ENCODE assay signal across 8 cellular contexts in the genomic region with DNA sequence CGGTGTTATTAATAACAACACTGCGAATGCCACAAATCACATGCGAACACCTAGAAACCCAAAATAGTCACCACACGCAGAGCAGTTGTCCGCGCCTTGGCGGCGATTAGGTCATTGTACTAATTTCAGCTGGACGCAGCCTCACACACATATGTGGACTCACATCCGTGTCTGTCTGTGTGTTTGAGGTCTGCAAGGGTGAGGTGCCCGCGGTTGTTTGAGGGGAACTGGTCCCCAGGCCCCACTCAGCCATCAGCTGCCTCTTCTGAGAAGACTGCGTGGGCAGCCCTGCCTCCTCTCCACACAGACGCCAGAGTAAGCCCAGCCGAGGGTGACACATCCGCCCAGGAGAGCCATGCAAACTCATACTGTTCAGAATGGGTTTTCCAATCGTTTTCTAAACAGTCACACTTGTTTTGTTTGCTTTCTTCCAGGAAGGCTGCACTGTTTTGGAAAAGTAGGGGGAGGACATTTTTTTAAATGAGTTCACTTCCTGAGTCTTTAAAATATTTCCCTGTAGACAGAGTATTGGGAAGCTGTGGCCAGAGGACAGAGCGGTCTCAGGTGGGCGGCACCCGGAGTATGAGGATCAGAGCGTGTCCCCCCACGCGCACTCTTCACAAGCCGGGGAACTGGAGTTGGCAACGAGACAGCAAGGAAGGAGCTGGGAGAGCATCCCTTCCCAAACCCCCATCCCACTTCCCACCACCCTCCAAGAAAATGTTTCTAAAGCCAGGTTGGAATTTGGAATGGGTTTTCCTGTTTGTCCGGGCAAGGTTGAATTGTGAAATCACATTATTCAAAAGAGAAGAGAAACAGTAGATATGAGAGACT. TPM values are rescaled to one million over a fixed set of nuclear protein-coding genes. Genes with fewer than 3 reads are reported as not detected.
A peak's percentile ranks its signal among the peaks of the same experiment; 100 is the strongest.
DNase-seq lines count a peak whose midpoint lies in the region; ATAC-seq and TF ChIP-seq lines count a peak whose summit lies in the region.

No MANE protein-coding gene starts in this region.

- DNase-seq in Caco-2 (peak in 1 of 2 experiments; percentile 42), HL-60 (ENCODE audit: low read depth in 1 of 2, low spot score in 1 of 2) (no peak), NCI-H2196 treated with DMSO at 0.1 percent for 48 hours (lab: John Stamatoyannopoulos, UW; ENCODE audit: unreplicated experiment) (no peak)
- DNase-seq in activated CD4-positive, alpha-beta T cell treated with anti-CD3 and anti-CD28 coated beads for 36 hours, result peak; percentile 86
- DNase-seq in stimulated activated CD8-positive, alpha-beta memory T cell treated with anti-CD3 and anti-CD28 coated beads, Interleukin-7, amount 100 ng/mL, for 24 hours (ENCODE audit: low read depth), result peak; percentile 57

- no peak overlapping the region for H3K9ac ChIP-seq in muscle layer of colon (ENCODE audit: low read length)

- no peaks in the 10 kb centered on the region for H3K27me3 Mint-ChIP-seq in Caco-2 (ENCODE audit: insufficient read depth, unreplicated experiment)
- no peaks in the 10 kb centered on the region for H3K27me3 Mint-ChIP-seq in activated CD4-positive, alpha-beta T cell treated with anti-CD3 and anti-CD28 coated beads for 36 hours
- no peaks in the 10 kb centered on the region for H3K27me3 Mint-ChIP-seq in dendritic cell treated with granulocyte-macrophage colony-stimulating factor and Interleukin-4, amounts not matched to agents 40 ng/mL and 50 ng/mL, for 4 days

- no peaks in the 10 kb centered on the region for H3K9me3 Mint-ChIP-seq in Caco-2 (ENCODE audit: unreplicated experiment)
- H3K9me3 Mint-ChIP-seq in activated CD4-positive, alpha-beta T cell treated with anti-CD3 and anti-CD28 coated beads for 36 hours (ENCODE audit: low read depth), result no peaks in the 10 kb centered on the region
- no peaks in the 10 kb centered on the region for H3K9me3 Mint-ChIP-seq in dendritic cell treated with granulocyte-macrophage colony-stimulating factor and Interleukin-4, amounts not matched to agents 40 ng/mL and 50 ng/mL, for 4 days

- H3K36me3 ChIP-seq in Caco-2 (ENCODE audit: control insufficient read depth, insufficient read depth, low read length), result no peaks in the 10 kb centered on the region
- no peaks in the 10 kb centered on the region for H3K36me3 ChIP-seq in muscle layer of colon (ENCODE audit: insufficient read depth, low read length)

- CTCF ChIA-PET in Caco-2 (lab: Charles Lee), result no interaction called here
- CTCF ChIA-PET in activated CD4-positive, alpha-beta T cell treated with anti-CD3 and anti-CD28 coated beads for 36 hours (lab: Charles Lee), result interaction anchor here (0.5 to 1.4 kb wide), 3 partner anchors 8 to 149 kb away, joined by 3 to 6 read pairs (median 3); no protein-coding TSS in a partner anchor

- intact Hi-C loops in Caco-2 (cut with micrococcal nuclease; ENCODE audit: unreplicated experiment), result loop anchor here (2.0 kb wide), 1 partner anchor 15 kb away; no protein-coding TSS in a partner anchor
- intact Hi-C loops in activated CD4-positive, alpha-beta T cell treated with anti-CD3 and anti-CD28 coated beads for 36 hours (cut with DNase I, micrococcal nuclease), result loop anchor here (1.0 to 2.0 kb wide), 12 partner anchors 27 to 574 kb away; a partner anchor contains a TSS
- intact Hi-C loops in dendritic cell treated with granulocyte-macrophage colony-stimulating factor and Interleukin-4, amounts not matched to agents 40 ng/mL and 50 ng/mL, for 4 days (cut with micrococcal nuclease), result loop anchor here (5.0 kb wide), 1 partner anchor 233 kb away; no protein-coding TSS in a partner anchor

- POLR2A ChIA-PET in Caco-2 (lab: Charles Lee), result no interaction called here
- POLR2A ChIA-PET in activated CD4-positive, alpha-beta T cell treated with anti-CD3 and anti-CD28 coated beads for 36 hours (lab: Charles Lee), result interaction anchor here (0.6 to 1.1 kb wide), 5 partner anchors 21 to 510 kb away, joined by 3 to 6 read pairs (median 3); no protein-coding TSS in a partner anchor

- H3K4me3 ChIP-seq in Caco-2 (ENCODE audit: low read depth, low read length) (no peak overlapping the region), HL-60 (replicated peaks; ENCODE audit: insufficient read depth, low read length) (no peak overlapping the region), muscle layer of colon (ENCODE audit: low read depth in 1 of 2, low read length in 2 of 2) (no peak overlapping the region)

- H3K9me3 ChIP-seq in Caco-2 (no peaks in the 10 kb centered on the region), muscle layer of colon (ENCODE audit: low read length) (no peaks in the 10 kb centered on the region)

- H3K36me3 Mint-ChIP-seq in Caco-2 (ENCODE audit: insufficient read depth, unreplicated experiment), result peaks cover 6% of the 10 kb centered on the region
- H3K36me3 Mint-ChIP-seq in activated CD4-positive, alpha-beta T cell treated with anti-CD3 and anti-CD28 coated beads for 36 hours (ENCODE audit: low read depth), result no peaks in the 10 kb centered on the region
- no peaks in the 10 kb centered on the region for H3K36me3 Mint-ChIP-seq in dendritic cell treated with granulocyte-macrophage colony-stimulating factor and Interleukin-4, amounts not matched to agents 40 ng/mL and 50 ng/mL, for 4 days (ENCODE audit: low read depth)

- H3K4me1 ChIP-seq in Caco-2 (peaks cover 58% of the 10 kb centered on the region), muscle layer of colon (ENCODE audit: insufficient read depth, low read length) (peaks cover 45% of the 10 kb centered on the region)

- H3K27me3 ChIP-seq in Caco-2 (replicated peaks; ENCODE audit: control insufficient read depth, insufficient read depth, low read length) (no peaks in the 10 kb centered on the region), HL-60 (ENCODE audit: insufficient read depth, poor library complexity, severe bottlenecking) (no peaks in the 10 kb centered on the region), muscle layer of colon (ENCODE audit: control insufficient read depth in 1 of 2, insufficient read depth in 2 of 2, low read length in 2 of 2) (no peaks in the 10 kb centered on the region)

- peak; percentile 70 for ATAC-seq in GM19468 (IDR thresholded peaks at IDR 0.05; ENCODE audit: extremely low read depth, unreplicated experiment)
- peak; percentile 64 for ATAC-seq in activated CD4-positive, alpha-beta T cell treated with anti-CD3 and anti-CD28 coated beads for 36 hours

- TF ChIP-seq CTCF in Caco-2 (IDR thresholded peaks at IDR 0.05; ENCODE audit: insufficient read depth in 1 of 2, low read depth in 1 of 2, low read length in 1 of 2, severe bottlenecking in 1 of 2, unreplicated experiment in 1 of 2) (no peak), HL-60 (IDR thresholded peaks at IDR 0.05; ENCODE audit: insufficient read depth, low read length) (no peak)

- H3K4me3 Mint-ChIP-seq in Caco-2 (ENCODE audit: unreplicated experiment), result no peak overlapping the region
- H3K4me3 Mint-ChIP-seq in activated CD4-positive, alpha-beta T cell treated with anti-CD3 and anti-CD28 coated beads for 36 hours, result peak overlapping the region; percentile 41
- peak overlapping the region; percentile 27 for H3K4me3 Mint-ChIP-seq in dendritic cell treated with granulocyte-macrophage colony-stimulating factor and Interleukin-4, amounts not matched to agents 40 ng/mL and 50 ng/mL, for 4 days

- H3K27ac ChIP-seq in HL-60 (replicated peaks), result peak overlapping the region; percentile 59
- peak overlapping the region; percentile 12 for H3K27ac ChIP-seq in muscle layer of colon (ENCODE audit: low read depth, low read length)

- BruUV-seq in Caco-2 (replicated peaks; lab: Mats Ljungman, UMichigan), result no TSS peak

- H3K27ac Mint-ChIP-seq in Caco-2 (ENCODE audit: unreplicated experiment), result peak overlapping the region; percentile 89
- H3K27ac Mint-ChIP-seq in activated CD4-positive, alpha-beta T cell treated with anti-CD3 and anti-CD28 coated beads for 36 hours, result peak overlapping the region; percentile 98
- no peak overlapping the region for H3K27ac Mint-ChIP-seq in dendritic cell treated with granulocyte-macrophage colony-stimulating factor and Interleukin-4, amounts not matched to agents 40 ng/mL and 50 ng/mL, for 4 days

- peaks cover 21% of the 10 kb centered on the region for H3K4me1 Mint-ChIP-seq in Caco-2 (ENCODE audit: low read depth, unreplicated experiment)
- peaks cover 28% of the 10 kb centered on the region for H3K4me1 Mint-ChIP-seq in activated CD4-positive, alpha-beta T cell treated with anti-CD3 and anti-CD28 coated beads for 36 hours
- H3K4me1 Mint-ChIP-seq in dendritic cell treated with granulocyte-macrophage colony-stimulating factor and Interleukin-4, amounts not matched to agents 40 ng/mL and 50 ng/mL, for 4 days (ENCODE audit: low read depth), result peaks cover 40% of the 10 kb centered on the region

RNA-seq across cellular contexts. Expression of a gene that starts 53.3 kb away (rescaled TPM):
- 131 and 137 TPM in 2 replicates for total RNA-seq in Caco-2 (2022)
- 100 to 1,000 TPM in 1 of 2 experiments, 10 to 100 TPM in 1; 62.1 to 148 TPM for total RNA-seq in activated CD4-positive, alpha-beta T cell treated with anti-CD3 and anti-CD28 coated beads for 36 hours

Comparison
In these comparisons a context has a peak if more than half of its experiments do, and no peak if none do; other contexts are left out.
1. DNase-seq: peak in activated CD4-positive, alpha-beta T cell treated with anti-CD3 and anti-CD28 coated beads for 36 hours (single experiment) and stimulated activated CD8-positive, alpha-beta memory T cell treated with anti-CD3 and anti-CD28 coated beads, Interleukin-7, amount 100 ng/mL, for 24 hours (single experiment); none in HL-60 (0 of 2) and NCI-H2196 treated with DMSO at 0.1 percent for 48 hours (single experiment).